12 cellular contexts compared by ENCODE assay signal in the genomic region with DNA sequence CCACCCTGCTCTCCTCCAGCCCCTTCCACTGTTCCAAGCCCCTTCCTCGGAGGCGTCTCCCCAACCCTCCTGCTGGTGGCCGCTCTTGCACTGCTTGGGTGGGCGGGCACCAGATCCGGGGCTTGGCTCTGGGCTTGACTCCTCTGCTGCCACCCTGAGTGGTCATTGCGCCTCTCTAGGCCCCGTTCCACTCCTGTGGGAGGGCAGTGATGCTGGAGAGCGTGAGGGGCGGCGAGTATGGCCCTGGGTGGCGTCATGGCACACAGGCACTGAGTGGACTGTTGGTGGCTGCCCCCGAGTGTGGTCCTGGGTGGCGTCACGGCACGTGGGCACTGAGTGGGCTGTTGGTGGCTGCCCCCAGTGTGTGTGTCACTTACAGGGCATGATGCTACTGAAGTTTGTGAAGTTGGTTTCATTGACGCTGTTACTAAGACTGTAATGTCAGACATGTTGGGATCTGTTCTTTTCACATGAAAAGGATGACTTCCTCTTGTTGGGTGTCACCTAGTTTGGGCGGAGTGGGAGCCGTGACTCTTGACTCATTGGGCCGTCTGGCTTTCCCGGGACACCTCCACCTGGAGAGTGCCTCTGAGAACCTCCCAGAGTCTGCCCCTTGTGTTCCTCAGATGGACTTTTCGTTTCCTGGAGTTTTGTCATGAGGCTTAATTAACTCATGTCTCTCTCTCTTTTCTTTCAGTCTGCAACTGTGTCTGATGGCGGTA. TPM values are rescaled to one million over a fixed set of nuclear protein-coding genes. Genes with fewer than 3 reads are reported as not detected.
DNase-seq lines count a peak whose midpoint lies in the region; ATAC-seq and TF ChIP-seq lines count a peak whose summit lies in the region.
"Had no signal": no experiment of that assay in that cellular context is flagged by ENCODE, and none has a peak within 500 bp of the region (broad histone marks: within the 10 kb centered on the region; RNA-seq: fewer than 3 reads in every experiment).

No MANE protein-coding gene starts in this region.

- TF ChIP-seq POLR2A in vagina (IDR thresholded peaks at IDR 0.05) = no peak

- peaks cover 3% of the 10 kb centered on the region for H3K79me1 ChIP-seq in neuronal stem cell (ENCODE audit: low read depth, low read length)

- H3K9ac ChIP-seq in neuronal stem cell (ENCODE audit: low read depth, low read length, poor library complexity) = no peak overlapping the region

- peak overlapping the region; percentile 69 for H2BK5ac ChIP-seq in neuronal stem cell (ENCODE audit: low read length)

- peak overlapping the region; percentile 24 for H2AK5ac ChIP-seq in neuronal stem cell (ENCODE audit: low read depth, low read length)

- H3K9me3 ChIP-seq in neuronal stem cell (replicated peaks in 1 of 2; ENCODE audit: control insufficient read depth in 2 of 2, insufficient read depth in 1 of 2, low read depth in 1 of 2, low read length in 2 of 2) = peaks cover 0 to 3% of the 10 kb centered on the region in 2 donors
- H3K9me3 ChIP-seq in vagina = no peaks in the 10 kb centered on the region

- H3K4me3 ChIP-seq in epithelial cell of proximal tubule (ENCODE audit: low read depth, low read length) = peak overlapping the region; percentile 62
- no peak overlapping the region for H3K4me3 ChIP-seq in neuronal stem cell (ENCODE audit: low read length in 2 of 2)
- H3K4me3 ChIP-seq in vagina = peak overlapping the region in 1 of 2 donors; percentile 42

- no peak overlapping the region for H3K4me2 ChIP-seq in neuronal stem cell (ENCODE audit: insufficient read depth, low read length, poor library complexity, severe bottlenecking)

- peak overlapping the region; percentile 86 for H2BK12ac ChIP-seq in neuronal stem cell (ENCODE audit: low read length)

- DNase-seq in Right ventricle myocardium superior = peak; percentile 38
- no peak for DNase-seq in left cardiac atrium
- no peak for DNase-seq in epithelial cell of proximal tubule (ENCODE audit: low read depth)
- no peak for DNase-seq in neuronal stem cell (ENCODE audit: low spot score)
- DNase-seq in vagina (ENCODE audit: extremely low spot score in 2 of 2) = no peak
- no peak for DNase-seq in AG08395 (ENCODE audit: low spot score)
- DNase-seq in GF-D8 (lab: John Stamatoyannopoulos, UW) = no peak
- DNase-seq in OCI-M2 (lab: John Stamatoyannopoulos, UW; ENCODE audit: unreplicated experiment) = no peak
- DNase-seq: activated CD4-positive, alpha-beta T cell treated with anti-CD3 and anti-CD28 coated beads for 1 hour; NCI-H2081; stimulated activated naive CD4-positive, alpha-beta T cell treated with Interleukin-2 at 50 U/mL for 16 hours had no signal

- H3K27ac ChIP-seq in neuronal stem cell (replicated peaks; ENCODE audit: low read length) = no peak overlapping the region
- peak overlapping the region; percentile 87 for H3K27ac ChIP-seq in vagina

- H3K4ac ChIP-seq in neuronal stem cell (ENCODE audit: low read length) = no peak overlapping the region

- peak overlapping the region; percentile 44 for H3K18ac ChIP-seq in neuronal stem cell (ENCODE audit: low read length)

- no peak overlapping the region for H2AFZ ChIP-seq in neuronal stem cell (ENCODE audit: low read length)

- intact Hi-C loops in Right ventricle myocardium superior (cut with DNase I) = no loop called here
- intact Hi-C loops in left cardiac atrium (cut with DNase I) = no loop called here
- intact Hi-C loops in vagina (cut with DNase I) = no loop called here

- no peak overlapping the region for H3K14ac ChIP-seq in neuronal stem cell (ENCODE audit: low read length)

- H3K23ac ChIP-seq in neuronal stem cell (ENCODE audit: low read depth, low read length, poor library complexity) = peak overlapping the region; percentile 8

- H3K36me3 ChIP-seq in neuronal stem cell (replicated peaks in 1 of 2; ENCODE audit: control insufficient read depth in 2 of 2, insufficient read depth in 2 of 2, low read length in 2 of 2) (no peaks in the 10 kb centered on the region), vagina (no peaks in the 10 kb centered on the region)

- H2BK15ac ChIP-seq in neuronal stem cell (ENCODE audit: low read length) = peak overlapping the region; percentile 69

- no peak overlapping the region for H4K91ac ChIP-seq in neuronal stem cell (ENCODE audit: low read depth, low read length, poor library complexity)

- no peak for TF ChIP-seq CTCF in epithelial cell of proximal tubule (conservative IDR thresholded peaks at IDR 0.05; ENCODE audit: low read depth, low read length)
- TF ChIP-seq CTCF in vagina (IDR thresholded peaks at IDR 0.05) = no peak

- no peak overlapping the region for H2BK120ac ChIP-seq in neuronal stem cell (ENCODE audit: low read depth, low read length)

- peaks cover 32% of the 10 kb centered on the region in 2 donors for H3K4me1 ChIP-seq in neuronal stem cell (ENCODE audit: control insufficient read depth in 2 of 2, insufficient read depth in 1 of 2, low read depth in 1 of 2, low read length in 2 of 2)
- H3K4me1 ChIP-seq in vagina = peaks cover 48% of the 10 kb centered on the region

- ATAC-seq in Right ventricle myocardium superior (ENCODE audit: poor library complexity) = no peak
- no peak for ATAC-seq in left cardiac atrium

- no peak overlapping the region for H4K8ac ChIP-seq in neuronal stem cell (ENCODE audit: low read depth, low read length)

- WGBS in neuronal stem cell (ENCODE audit: extremely low coverage in 2 of 2, insufficient read length in 2 of 2, insufficient replicate concordance in 1 of 2), 2 donors = no CpG with 5 or more reads among the region's 22 CpGs

- H3K27me3 ChIP-seq in neuronal stem cell (ENCODE audit: control insufficient read depth in 3 of 3, insufficient read depth in 3 of 3, low read depth in 1 of 3, low read length in 3 of 3) = no peaks in the 10 kb centered on the region
- H3K27me3 ChIP-seq in vagina = no peaks in the 10 kb centered on the region

RNA-seq across cellular contexts. Expression of a gene that starts 55.9 kb away (rescaled TPM):
- total RNA-seq in Right ventricle myocardium superior (1.9 TPM), left cardiac atrium (under 1 TPM; 0.34 to 0.38 TPM), epithelial cell of proximal tubule (not detected in 2 replicates), vagina (not detected)
- polyA plus RNA-seq in neuronal stem cell (2013, experiment 1 of 2) = 0.59 TPM
- polyA plus RNA-seq in neuronal stem cell (2013, experiment 2 of 2) = 0.61 TPM
- polyA plus RNA-seq: fibroblast of lung had no signal
